ENCODE assay signal across 1 cellular context in the genomic region with DNA sequence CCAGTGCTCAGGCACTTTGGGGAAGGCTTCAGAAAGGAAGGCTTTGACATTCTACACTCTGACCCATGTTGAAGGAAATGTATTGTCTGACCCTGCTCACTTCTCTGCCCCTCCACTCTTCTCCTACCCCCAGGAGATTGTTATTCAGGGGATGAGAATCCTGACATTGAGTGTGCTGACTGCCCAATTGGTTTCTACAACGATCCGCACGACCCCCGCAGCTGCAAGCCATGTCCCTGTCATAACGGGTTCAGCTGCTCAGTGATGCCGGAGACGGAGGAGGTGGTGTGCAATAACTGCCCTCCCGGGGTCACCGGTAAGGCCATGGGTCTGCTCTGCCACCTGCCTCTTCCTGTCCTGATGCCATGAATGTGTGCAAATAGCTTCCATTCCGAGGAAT.
TF ChIP-seq lines count a peak whose summit lies in the region.

No MANE protein-coding gene starts in this region.

TF ChIP-seq in H1, 55 proteins besides CTCF, POLR2A, EP300 and RAD21 (continued from another document):
- no peak for TF ChIP-seq CBX8 (IDR thresholded peaks at IDR 0.05; ENCODE audit: borderline replicate concordance, low read depth, low read length)
- TF ChIP-seq EZH2 (IDR thresholded peaks at IDR 0.05; ENCODE audit: low read depth, low read length, severe bottlenecking): no peak
- TF ChIP-seq POU5F1 (IDR thresholded peaks at IDR 0.05; ENCODE audit: low read depth, low read length): no peak
TF ChIP-seq in H1: peak in this region for 0.
